In genomic region chr19:2362970-2363300, GRCh38 we compare ENCODE assay signal across 1 cellular context.
TF ChIP-seq lines count a peak whose summit lies in the region.

No MANE protein-coding gene starts in this region.

TF ChIP-seq in K562, 482 proteins besides CTCF, POLR2A, EP300 and RAD21:
- TF ChIP-seq CBX1 (IDR thresholded peaks at IDR 0.05; ENCODE audit: low read depth) = 0 out of 2 replicates have a peak, but pooled peaks have one; percentile 1
- no peak for TF ChIP-seq ZNF146 (CRISPR knock-in tag; IDR thresholded peaks at IDR 0.05; ENCODE audit: unreplicated experiment)
- peak; percentile 73; the same call in 1 of the 2 replicates for TF ChIP-seq ZBTB33 (CRISPR knock-in tag; IDR thresholded peaks at IDR 0.05)
